9 cellular contexts compared by ENCODE assay signal in the genomic region with DNA sequence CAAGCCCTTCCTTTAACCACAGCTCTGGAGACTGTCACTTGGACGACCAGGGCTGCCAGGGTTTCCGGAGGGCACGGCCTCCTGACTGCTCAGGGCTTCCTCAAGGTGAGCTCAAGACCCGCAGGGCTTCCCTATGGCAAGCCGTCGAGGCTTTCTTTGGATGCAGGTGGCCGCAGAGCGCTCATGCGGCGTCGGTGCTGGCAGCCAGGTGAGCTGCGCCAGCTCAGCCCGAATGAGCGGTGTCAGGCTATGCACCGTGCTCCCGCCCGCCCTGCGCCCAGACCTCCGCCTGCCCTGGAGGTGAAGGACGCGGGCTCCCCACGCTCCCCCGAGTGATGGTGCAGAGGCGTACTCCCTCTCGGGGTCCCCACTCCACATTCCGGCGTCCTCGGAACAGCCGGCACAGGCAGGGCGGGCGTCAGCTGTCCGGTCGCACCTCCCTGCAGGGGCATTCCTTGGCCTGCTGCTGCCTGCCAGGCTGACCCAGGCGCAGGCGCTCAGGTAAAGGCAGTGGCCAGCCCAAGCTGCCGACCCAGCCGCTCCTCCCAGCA. TPM values are rescaled to one million over a fixed set of nuclear protein-coding genes. Genes with fewer than 3 reads are reported as not detected.
DNase-seq lines count a peak whose midpoint lies in the region; ATAC-seq and TF ChIP-seq lines count a peak whose summit lies in the region.
"Had no signal": no experiment of that assay in that cellular context is flagged by ENCODE, and none has a peak within 500 bp of the region (broad histone marks: within the 10 kb centered on the region; RNA-seq: fewer than 3 reads in every experiment).

No MANE protein-coding gene starts in this region.

- DNase-seq in Panc1 (ENCODE audit: low read depth, low spot score) (no peak), epithelial cell of proximal tubule (ENCODE audit: low read depth) (no peak), tibial artery (no peak), NCI-H510A treated with DMSO at 0.1 percent for 48 hours (lab: John Stamatoyannopoulos, UW) (no peak), globus pallidus (ENCODE audit: low spot score) (no peak), cortex of kidney (lab: John Stamatoyannopoulos, UW) (no peak)
- no peak for DNase-seq in activated naive CD4-positive, alpha-beta T cell treated with anti-CD3 and anti-CD28 coated beads, Interleukin-2, amount 50 U/mL, for 16 hours

- no peaks in the 10 kb centered on the region for H3K36me3 ChIP-seq in Panc1 (ENCODE audit: control insufficient read depth, insufficient read depth, low read length)
- H3K36me3 ChIP-seq in mesodermal cell (ENCODE audit: control insufficient read depth, insufficient read depth, low read length), result no peaks in the 10 kb centered on the region
- H3K36me3 ChIP-seq in tibial artery, result no peaks in the 10 kb centered on the region

- no TSS peak for BruUV-seq in Panc1 (replicated peaks; lab: Mats Ljungman, UMichigan)

- POLR2A ChIA-PET in Panc1 (lab: Charles Lee), result no interaction called here

- H3K27me3 ChIP-seq in Panc1 (ENCODE audit: control insufficient read depth, insufficient read depth, low read length) (no peaks in the 10 kb centered on the region), tibial artery (no peaks in the 10 kb centered on the region)

- H3K4me3 ChIP-seq in Panc1 (ENCODE audit: low read depth in 2 of 2, low read length in 2 of 2) (peak overlapping the region; percentile 51 to 66), epithelial cell of proximal tubule (ENCODE audit: low read depth, low read length) (peak overlapping the region; percentile 62), mesodermal cell (ENCODE audit: extremely low read depth, insufficient read depth, low read length, poor library complexity, severe bottlenecking) (peak overlapping the region; percentile 35), tibial artery (peak overlapping the region; percentile 49 to 52)

- in situ Hi-C loops in Panc1 (cut with HindIII; ENCODE audit: low pct_unique_long_range_greater_than_20kb, low sequenced_read_pairs), result no loop called here

- TF ChIP-seq CTCF in Panc1 (IDR thresholded peaks at IDR 0.05) (no peak), epithelial cell of proximal tubule (conservative IDR thresholded peaks at IDR 0.05; ENCODE audit: low read depth, low read length) (no peak), tibial artery (IDR thresholded peaks at IDR 0.05) (no peak)

- H3K4me1 ChIP-seq in Panc1 (ENCODE audit: control insufficient read depth, insufficient read depth, low read length), result peaks cover 5% of the 10 kb centered on the region; the same call in 1 of the 2 replicates
- peaks cover 29% of the 10 kb centered on the region for H3K4me1 ChIP-seq in mesodermal cell (ENCODE audit: control insufficient read depth, insufficient read depth, low read length, poor library complexity, severe bottlenecking)
- H3K4me1 ChIP-seq in tibial artery, result peaks cover 0 to 20% (median 17%) of the 10 kb centered on the region in 4 donors

- 58 to 67% methylated on average over 34 to 36 of the region's 37 CpGs for WGBS in mesodermal cell (ENCODE audit: insufficient coverage in 2 of 2), 2 experiments

- peak; percentile 40 for ATAC-seq in Panc1

- H3K9me3 ChIP-seq in Panc1 (ENCODE audit: control insufficient read depth, insufficient read depth, low read depth, low read length) (no peaks in the 10 kb centered on the region), mesodermal cell (ENCODE audit: control insufficient read depth, low read length) (no peaks in the 10 kb centered on the region), tibial artery (no peaks in the 10 kb centered on the region)

- H3K27ac ChIP-seq in Panc1 (ENCODE audit: low read length) (no peak overlapping the region), mesodermal cell (ENCODE audit: low read depth, low read length, severe bottlenecking) (no peak overlapping the region), tibial artery (peak overlapping the region; percentile 78 to 82)

- CTCF ChIA-PET in Panc1 (lab: Charles Lee), result interaction anchor here (0.7 to 1.2 kb wide), 2 partner anchors 41 to 183 kb away, joined by 3 read pairs; no protein-coding TSS in a partner anchor

- intact Hi-C loops in Panc1 (cut with micrococcal nuclease; ENCODE audit: unreplicated experiment) (no loop called here), tibial artery (cut with DNase I; ENCODE audit: low total_unique reads) (no loop called here)

RNA-seq across cellular contexts. Expression of a gene that starts 20.8 kb away (rescaled TPM):
- 125 TPM for total RNA-seq in Panc1 (2021; ENCODE audit: unreplicated experiment)
- 310 TPM for polyA plus RNA-seq in Panc1 (2012; ENCODE audit: insufficient read length)
- 425 and 1,079 TPM in 2 replicates for total RNA-seq in epithelial cell of proximal tubule
- 237 TPM for polyA plus RNA-seq in mesodermal cell (2013, experiment 1 of 2)
- 204 TPM for polyA plus RNA-seq in mesodermal cell (2013, experiment 2 of 2)

RNA-seq across cellular contexts. Expression of a gene that starts 33.0 kb away (rescaled TPM):
- total RNA-seq in Panc1 (2021; ENCODE audit: unreplicated experiment), result not detected
- polyA plus RNA-seq in Panc1 (2012; ENCODE audit: insufficient read length), result not detected
- 1.5 and 5.6 TPM in 2 replicates for total RNA-seq in epithelial cell of proximal tubule
- polyA plus RNA-seq in mesodermal cell (2013, experiment 1 of 2), result not detected
- polyA plus RNA-seq in mesodermal cell (2013, experiment 2 of 2), result not detected
- total RNA-seq: M059J had no signal

Comparison
In these comparisons a context has a peak if more than half of its experiments do, and no peak if none do; other contexts are left out.
1. H3K27ac ChIP-seq: peak in tibial artery (2 of 2); none in Panc1 (single experiment) and mesodermal cell (single experiment).
2. Peak in every context shown above with its lines, with median percentiles within 50 percentile points of each other: H3K4me3 ChIP-seq.